12 cellular contexts compared by ENCODE assay signal in the genomic region with DNA sequence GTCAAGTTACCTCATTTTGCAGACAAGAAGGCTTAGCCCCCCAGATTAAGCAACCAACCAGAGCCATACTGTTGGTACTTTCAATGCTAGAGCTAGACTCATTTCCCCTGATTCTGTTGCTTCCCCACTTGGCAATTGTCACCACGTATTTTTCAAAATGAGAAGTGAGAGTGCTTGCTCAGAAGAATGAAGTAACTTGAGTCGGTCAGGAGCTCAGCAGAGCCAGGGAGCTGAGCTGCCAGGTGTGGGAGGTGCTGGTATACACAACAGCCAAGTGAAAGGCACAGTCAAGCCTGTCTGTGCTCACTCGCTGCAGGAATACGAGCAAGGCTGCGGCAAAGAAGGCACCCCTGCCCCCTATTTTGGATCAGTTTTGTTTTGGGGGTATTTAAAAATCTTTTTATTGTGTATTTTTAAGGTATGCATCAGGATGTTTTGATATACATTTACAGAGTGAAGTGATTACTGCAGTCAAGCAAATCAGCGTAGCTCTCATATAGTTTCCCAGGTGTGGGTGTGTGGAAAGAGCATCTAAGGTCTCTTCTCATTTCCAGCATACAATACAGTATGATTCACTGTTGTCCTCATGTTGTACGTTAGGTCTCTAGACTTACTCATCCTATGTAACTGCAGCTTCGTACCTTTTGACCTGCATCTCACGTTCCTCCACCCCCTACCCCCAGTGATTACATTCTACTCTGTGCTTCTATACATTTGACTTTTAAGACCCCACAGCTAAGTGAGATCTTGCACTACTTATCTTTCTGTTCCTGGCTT.
DNase-seq lines count a peak whose midpoint lies in the region; ATAC-seq and TF ChIP-seq lines count a peak whose summit lies in the region.
"Had no signal": no experiment of that assay in that cellular context is flagged by ENCODE, and none has a peak within 500 bp of the region (broad histone marks: within the 10 kb centered on the region; RNA-seq: fewer than 3 reads in every experiment).

No MANE protein-coding gene starts in this region.

- H3K27ac ChIP-seq in adrenal gland: no peak overlapping the region

- no peaks in the 10 kb centered on the region for H3K4me1 ChIP-seq in adrenal gland (replicated peaks in 1 of 2)

- TF ChIP-seq POLR2A in adrenal gland (IDR thresholded peaks at IDR 0.05): no peak

- H3K27me3 ChIP-seq in adrenal gland (no peaks in the 10 kb centered on the region), H7 (ENCODE audit: control insufficient read depth, insufficient read depth, low read length) (no peaks in the 10 kb centered on the region)

- intact Hi-C loops in adrenal gland (cut with DNase I): no loop called here

- H3K4me3 ChIP-seq in epithelial cell of esophagus (ENCODE audit: low read length): no peak overlapping the region
- no peak overlapping the region for H3K4me3 ChIP-seq in adrenal gland
- no peak overlapping the region for H3K4me3 ChIP-seq in H7 (ENCODE audit: insufficient read depth, low read depth, low read length)

- ATAC-seq in GM18499 (IDR thresholded peaks at IDR 0.05; ENCODE audit: insufficient read depth, unreplicated experiment): peak; percentile 74
- ATAC-seq in GM21529 (IDR thresholded peaks at IDR 0.05; ENCODE audit: unreplicated experiment): peak; percentile 89
- ATAC-seq in HG03432 (IDR thresholded peaks at IDR 0.05; ENCODE audit: unreplicated experiment): peak; percentile 79

- TF ChIP-seq CTCF in epithelial cell of esophagus (IDR thresholded peaks at IDR 0.05; ENCODE audit: insufficient read depth, low read depth, low read length, missing control alignments): no peak
- TF ChIP-seq CTCF in adrenal gland (IDR thresholded peaks at IDR 0.05): no peak

- H3K9me3 ChIP-seq in adrenal gland (replicated peaks in 1 of 3): no peaks in the 10 kb centered on the region

- peak; percentile 53 for DNase-seq in epithelial cell of esophagus (ENCODE audit: low read depth)
- DNase-seq in adrenal gland: no peak
- no peak for DNase-seq in central memory CD4-positive, alpha-beta T cell
- no peak for DNase-seq in H7
- no peak for DNase-seq in midbrain (lab: John Stamatoyannopoulos, UW)
- DNase-seq: activated effector memory CD4-positive, alpha-beta T cell treated with Interleukin-2 at 50 U/mL for 16 hours; CD4-positive, CD25-positive, alpha-beta regulatory T cell; dermis blood vessel endothelial cell; NCI-H510A treated with DMSO at 0.1 percent for 48 hours had no signal

- H3K36me3 ChIP-seq in adrenal gland (replicated peaks in 1 of 2) (peaks cover 0 to 40% of the 10 kb centered on the region in 2 donors), H7 (replicated peaks; ENCODE audit: control insufficient read depth, insufficient read depth, low read length) (peaks cover 4% of the 10 kb centered on the region)

- WGBS in adrenal gland, 4 donors: 84 to 91% (median 85%) methylated on average over 9 of the region's 9 CpGs
